In the genomic region with DNA sequence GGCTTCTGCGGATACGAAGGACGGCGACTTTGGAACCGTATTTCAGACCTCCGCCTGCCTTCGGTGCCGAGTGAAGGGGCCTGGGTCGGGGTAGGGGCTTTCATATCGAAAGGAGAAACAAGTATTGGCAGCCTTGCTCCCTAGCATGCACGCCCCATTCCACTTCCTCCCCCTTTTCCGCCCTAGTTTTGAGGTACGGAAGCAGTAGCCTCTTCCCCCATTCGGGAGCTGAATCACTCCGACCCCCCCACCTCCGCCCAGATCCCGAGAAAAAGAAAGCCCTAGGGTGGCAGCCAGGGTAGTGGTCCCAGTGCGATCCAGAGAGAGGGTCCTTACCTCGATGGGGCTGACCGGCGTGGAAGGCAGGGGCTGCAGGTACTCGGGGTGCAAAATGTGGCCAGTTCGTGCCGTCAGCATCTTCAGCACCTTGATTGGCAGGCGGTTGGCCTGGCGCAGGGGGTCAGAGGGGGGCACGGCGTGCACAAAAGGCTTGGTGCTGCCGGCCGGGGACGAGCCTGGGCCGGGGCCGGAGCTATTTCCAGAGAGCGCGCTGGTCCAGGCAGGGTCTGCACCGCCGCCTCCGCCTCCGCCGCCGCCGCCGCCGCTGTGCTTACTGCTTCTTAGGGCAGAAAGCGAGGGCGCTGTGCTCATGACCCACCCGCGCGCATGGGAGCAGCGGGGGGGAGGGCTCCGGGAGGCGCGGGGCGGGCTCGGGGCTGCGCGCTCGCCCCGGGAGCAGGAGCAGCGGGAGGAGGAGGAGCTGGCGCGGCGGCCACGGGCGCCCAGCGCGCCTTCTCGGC, we compare ENCODE assay signal across 2 cellular contexts.
A peak's percentile ranks its signal among the peaks of the same experiment; 100 is the strongest.
TF ChIP-seq lines count a peak whose summit lies in the region.

No MANE protein-coding gene starts in this region.

TF ChIP-seq in GM12891, 5 proteins besides CTCF, POLR2A, EP300 and RAD21 (continued from another document):
- TF ChIP-seq POU2F2 (IDR thresholded peaks at IDR 0.05; ENCODE audit: low read depth, low read length): no peak
TF ChIP-seq in GM12891: peak in this region for 0.

TF ChIP-seq in endothelial cell of umbilical vein, 7 proteins besides CTCF, POLR2A, EP300 and RAD21 (continued from another document):
- TF ChIP-seq MAX (IDR thresholded peaks at IDR 0.05; ENCODE audit: insufficient read depth, insufficient read length) (no peak), FOS (IDR thresholded peaks at IDR 0.05; ENCODE audit: borderline replicate concordance, insufficient read depth, low read length) (peak; percentile 20), POLR2AphosphoS5 (IDR thresholded peaks at IDR 0.05; ENCODE audit: insufficient read depth, low read depth, low read length) (no peak)
